Comparison of ENCODE assay signal across 12 cellular contexts in genomic region chr4:38275331-38275821, GRCh38.
DNase-seq lines count a peak whose midpoint lies in the region; ATAC-seq and TF ChIP-seq lines count a peak whose summit lies in the region.
"Had no signal": no experiment of that assay in that cellular context is flagged by ENCODE, and none has a peak within 500 bp of the region (broad histone marks: within the 10 kb centered on the region; RNA-seq: fewer than 3 reads in every experiment).

No MANE protein-coding gene starts in this region.

- DNase-seq in DMS79 treated with DMSO at 0.1 percent for 48 hours (lab: John Stamatoyannopoulos, UW) (peak; percentile 70), NCI-H1436 (lab: John Stamatoyannopoulos, UW) (peak; percentile 62), SW480 (ENCODE audit: low spot score) (peak; percentile 76), mesothelial cell of epicardium (ENCODE audit: low spot score in 2 of 2, unreplicated experiment in 2 of 2) (no peak), GM10266 (ENCODE audit: extremely low spot score) (no peak)
- DNase-seq in activated CD4-positive, alpha-beta T cell treated with anti-CD3 and anti-CD28 coated beads for 48 hours: no peak
- DNase-seq: activated T-cell treated with anti-CD3 and anti-CD28 coated beads, Interleukin-2, amount 50 U/mL, for 1 hour; effector CD8-positive, alpha-beta T cell; NCI-H1694 treated with DMSO at 0.1 percent for 48 hours had no signal

- peak overlapping the region; percentile 67 for H3K27ac Mint-ChIP-seq in mesothelial cell of epicardium
- H3K27ac Mint-ChIP-seq: memory B cell had no signal

- TF ChIP-seq CTCF in mesothelial cell of epicardium (IDR thresholded peaks at IDR 0.05; ENCODE audit: unreplicated experiment) (no peak), GM10266 (IDR thresholded peaks at IDR 0.05; ENCODE audit: control insufficient read depth, insufficient read depth, low read depth, missing control alignments) (no peak)

- no peak for ATAC-seq in HG03460 (IDR thresholded peaks at IDR 0.05; ENCODE audit: unreplicated experiment)
- no peak for ATAC-seq in GM19035 (IDR thresholded peaks at IDR 0.05; ENCODE audit: unreplicated experiment)

- peaks cover 5% of the 10 kb centered on the region for H3K9me3 Mint-ChIP-seq in mesothelial cell of epicardium

- no peak overlapping the region for H3K4me3 Mint-ChIP-seq in mesothelial cell of epicardium
- H3K4me3 Mint-ChIP-seq: memory B cell had no signal

- H3K27me3 Mint-ChIP-seq in mesothelial cell of epicardium (ENCODE audit: low read depth): no peaks in the 10 kb centered on the region
- H3K27me3 Mint-ChIP-seq: memory B cell had no signal

- H3K4me1 Mint-ChIP-seq in mesothelial cell of epicardium: peaks cover 25% of the 10 kb centered on the region

- H3K36me3 Mint-ChIP-seq in mesothelial cell of epicardium: no peaks in the 10 kb centered on the region
- H3K36me3 Mint-ChIP-seq: memory B cell had no signal

Comparison
In these comparisons a context has a peak if more than half of its experiments do, and no peak if none do; other contexts are left out.
1. DNase-seq: peak in DMS79 treated with DMSO at 0.1 percent for 48 hours (single experiment), NCI-H1436 (single experiment) and SW480 (single experiment); none in mesothelial cell of epicardium (0 of 2), activated CD4-positive, alpha-beta T cell treated with anti-CD3 and anti-CD28 coated beads for 48 hours (single experiment) and GM10266 (single experiment).